Comparison of ENCODE assay signal across 8 cellular contexts in the genomic region with DNA sequence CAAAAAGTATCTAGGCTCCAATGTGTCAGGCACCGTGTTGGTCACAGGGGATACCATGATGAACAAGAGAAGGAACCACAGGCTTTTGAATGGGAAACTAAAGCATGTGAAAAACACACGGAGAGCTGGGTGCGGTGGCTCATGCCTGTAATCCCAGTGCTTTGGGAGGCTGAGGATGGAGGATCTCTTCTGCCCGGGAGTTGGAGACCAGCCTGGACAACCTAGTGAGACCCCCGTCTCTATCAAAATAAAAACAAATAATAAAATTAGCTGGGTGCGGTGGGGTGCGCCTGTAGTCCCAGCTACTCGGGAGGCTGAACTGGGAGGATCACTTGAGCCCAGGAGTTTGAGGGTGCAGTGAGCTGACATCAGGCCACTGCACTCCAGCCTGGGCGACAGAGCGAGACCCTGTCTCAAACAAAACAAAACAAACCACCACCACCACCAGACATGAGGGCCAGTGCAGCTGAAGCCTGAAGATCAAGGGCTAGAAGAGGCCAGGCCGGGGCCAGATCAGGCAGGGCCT. TPM values are rescaled to one million over a fixed set of nuclear protein-coding genes. Genes with fewer than 3 reads are reported as not detected.
A peak's percentile ranks its signal among the peaks of the same experiment; 100 is the strongest.
DNase-seq lines count a peak whose midpoint lies in the region; ATAC-seq, FAIRE-seq and TF ChIP-seq lines count a peak whose summit lies in the region.

No MANE protein-coding gene starts in this region.

- H3K4me3 ChIP-seq in AG04450 (ENCODE audit: low read depth, low read length): peak overlapping the region; percentile 91
- H3K4me3 ChIP-seq in bronchial epithelial cell (ENCODE audit: low read depth, low read length): peak overlapping the region; percentile 86
- peak overlapping the region; percentile 58 to 88 for H3K4me3 ChIP-seq in muscle layer of duodenum (ENCODE audit: low read depth in 1 of 2, low read length in 2 of 2)

- H3K27ac ChIP-seq in AG04450 (ENCODE audit: low read depth, low read length): peak overlapping the region; percentile 97
- H3K27ac ChIP-seq in muscle layer of duodenum (ENCODE audit: low read length): peak overlapping the region; percentile 84

- TF ChIP-seq CTCF in AG04450 (IDR thresholded peaks at IDR 0.05; ENCODE audit: low read depth, low read length) (no peak), bronchial epithelial cell (IDR thresholded peaks at IDR 0.05; ENCODE audit: insufficient read depth, low read length, severe bottlenecking) (no peak)

- H3K36me3 ChIP-seq in bronchial epithelial cell (ENCODE audit: control insufficient read depth, insufficient read depth, low read length) (peaks cover 19% of the 10 kb centered on the region), muscle layer of duodenum (ENCODE audit: control insufficient read depth in 1 of 2, insufficient read depth in 2 of 2, low read length in 2 of 2) (peaks cover 28 to 29% of the 10 kb centered on the region in 2 donors)

- POLR2A ChIA-PET in AG04450 (lab: Yijun Ruan, JAX): interaction anchor here (0.6 to 5.2 kb wide), 3 partner anchors 7 to 62 kb away, joined by 4 to 67 read pairs (median 6); partner anchors contain the start of genes AP4M1 and MCM7

- no peak for FAIRE-seq in bronchial epithelial cell (lab: Jason Lieb, UNC)

- ATAC-seq in HG03432 (IDR thresholded peaks at IDR 0.05; ENCODE audit: unreplicated experiment) (peak; percentile 22), HG03039 (IDR thresholded peaks at IDR 0.05; ENCODE audit: unreplicated experiment) (no peak), GM18519 (IDR thresholded peaks at IDR 0.05; ENCODE audit: low FRiP score, unreplicated experiment) (no peak)

- H3K4me1 ChIP-seq in muscle layer of duodenum (ENCODE audit: control insufficient read depth in 1 of 2, insufficient read depth in 2 of 2, low read length in 2 of 2): peaks cover 5 to 15% of the 10 kb centered on the region in 2 donors

- CTCF ChIA-PET in AG04450 (lab: Charles Lee): no interaction called here

- H3K27me3 ChIP-seq in AG04450 (ENCODE audit: control insufficient read depth, insufficient read depth, low read length) (no peaks in the 10 kb centered on the region), bronchial epithelial cell (ENCODE audit: control insufficient read depth, insufficient read depth, low read length) (no peaks in the 10 kb centered on the region), muscle layer of duodenum (ENCODE audit: low read depth, low read length) (no peaks in the 10 kb centered on the region)

- DNase-seq in AG04450 (ENCODE audit: low read depth, low spot score): no peak
- no peak for DNase-seq in bronchial epithelial cell (ENCODE audit: low read depth)
- DNase-seq in NCI-H524 (lab: John Stamatoyannopoulos, UW): no peak
- DNase-seq in GF-D8 (lab: John Stamatoyannopoulos, UW): no peak

- no peaks in the 10 kb centered on the region; the same call in 1 of the 2 replicates for H3K9me3 ChIP-seq in AG04450 (ENCODE audit: control insufficient read depth, insufficient read depth, low read length)
- H3K9me3 ChIP-seq in muscle layer of duodenum (ENCODE audit: control insufficient read depth in 1 of 2, low read length in 2 of 2): no peaks in the 10 kb centered on the region

RNA-seq across cellular contexts. Expression of gene COPS6, which starts 0.6 kb away (rescaled TPM):
- 265 and 308 TPM in 2 replicates for polyA plus RNA-seq in AG04450 (2011; rRNA removed)
- 231 and 316 TPM in 2 replicates for polyA minus RNA-seq in AG04450 (2011; rRNA and poly(A)+ RNA removed)
- 60.0 and 77.6 TPM in 2 replicates for total RNA-seq in bronchial epithelial cell

RNA-seq across cellular contexts. Expression of gene ZNF3, which starts 6.6 kb away (rescaled TPM):
- 35.3 and 37.0 TPM in 2 replicates for polyA plus RNA-seq in AG04450 (2011; rRNA removed)
- polyA minus RNA-seq in AG04450 (2011; rRNA and poly(A)+ RNA removed): 34.8 and 38.6 TPM in 2 replicates
- 13.6 and 21.1 TPM in 2 replicates for total RNA-seq in bronchial epithelial cell

RNA-seq across cellular contexts. Expression of gene MCM7, which starts 13.0 kb away (rescaled TPM):
- polyA plus RNA-seq in AG04450 (2011; rRNA removed): 39.5 and 44.2 TPM in 2 replicates
- 56.9 and 63.1 TPM in 2 replicates for polyA minus RNA-seq in AG04450 (2011; rRNA and poly(A)+ RNA removed)
- 15.9 and 46.1 TPM in 2 replicates for total RNA-seq in bronchial epithelial cell

RNA-seq across cellular contexts. Expression of gene AP4M1, which starts 13.3 kb away (rescaled TPM):
- polyA plus RNA-seq in AG04450 (2011; rRNA removed): 25.4 and 26.1 TPM in 2 replicates
- 31.1 and 42.8 TPM in 2 replicates for polyA minus RNA-seq in AG04450 (2011; rRNA and poly(A)+ RNA removed)
- total RNA-seq in bronchial epithelial cell: 13.3 and 22.6 TPM in 2 replicates

RNA-seq across cellular contexts. Expression of gene TAF6, which starts 31.0 kb away (rescaled TPM):
- polyA plus RNA-seq in AG04450 (2011; rRNA removed): 28.2 and 31.2 TPM in 2 replicates
- 36.5 and 42.4 TPM in 2 replicates for polyA minus RNA-seq in AG04450 (2011; rRNA and poly(A)+ RNA removed)
- total RNA-seq in bronchial epithelial cell: 16.9 and 22.9 TPM in 2 replicates
